Comparison of ENCODE assay signal across 20 cellular contexts in the genomic region with DNA sequence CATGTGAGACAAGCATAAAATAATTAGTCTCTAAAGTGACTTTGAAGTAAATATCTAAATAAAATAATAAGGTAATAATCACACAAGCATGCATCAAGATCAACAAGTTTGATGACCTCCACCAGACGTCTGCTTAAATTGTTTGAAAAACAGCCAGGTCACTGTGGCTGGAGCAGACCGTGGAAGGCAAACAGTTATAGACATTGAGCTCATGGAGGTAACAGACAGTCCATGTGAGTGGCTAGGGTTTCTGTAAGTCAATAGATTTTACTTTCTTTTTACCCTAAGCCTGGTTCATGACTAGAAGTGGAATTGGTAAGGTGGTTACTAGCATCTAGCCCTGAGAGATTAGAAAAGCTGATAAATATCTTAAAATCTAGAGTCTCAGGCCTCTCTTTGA. TPM values are rescaled to one million over a fixed set of nuclear protein-coding genes. Genes with fewer than 3 reads are reported as not detected.
"Had no signal": no experiment of that assay in that cellular context is flagged by ENCODE, and none has a peak within 500 bp of the region (broad histone marks: within the 10 kb centered on the region; RNA-seq: fewer than 3 reads in every experiment).

No MANE protein-coding gene starts in this region.

RNA-seq across cellular contexts. Expression of gene CDY2A, which starts 50.4 kb away (rescaled TPM):
- total RNA-seq: activated naive CD4-positive, alpha-beta T cell treated with anti-CD3 and anti-CD28 coated beads for 36 hours; activated naive CD4-positive, alpha-beta T cell treated with anti-CD3 and anti-CD28 coated beads, Interleukin-2, amount 50 U/mL, for 72 hours; activated naive CD8-positive, alpha-beta T cell treated with anti-CD3 and anti-CD28 coated beads for 36 hours; activated naive CD8-positive, alpha-beta T cell treated with anti-CD3 and anti-CD28 coated beads, Interleukin-2, amount 10 ng/mL, durations not matched to agents 7 days and 5 days; activated T-cell treated with anti-CD3 and anti-CD28 coated beads, Interleukin-2, amount 50 U/mL, for 4 hours; activated T-cell treated with anti-CD3 and anti-CD28 coated beads, Interleukin-2, amount 50 U/mL, for 72 hours; activated T-helper 1 cell treated with anti-CD3 and anti-CD28 coated beads, Interleukin-12 subunit alpha, Interleukin-12 subunit beta, Interleukin-2, Interleukin-4 antibody, amounts not matched to agents 30 ng/mL and 10 ng/mL and 1 ng/mL, durations not matched to agents 14 hours and 24 hours and 36 hours; activated T-helper 17 cell treated with anti-CD3 and anti-CD28 coated beads, Interleukin-2, amount 50 U/mL, for 72 hours; activated T-helper 2 cell treated with anti-CD3 and anti-CD28 coated beads, Interferon-gamma antibody, Interleukin-2, Interleukin-4, amounts not matched to agents 10 μg/mL and 5 μg/mL and 100 μg/mL, durations not matched to agents 14 hours and 24 hours and 36 hours; adrenal gland; aorta; ascending aorta; astrocyte; body of pancreas; breast epithelium; bronchial epithelial cell; cardiac muscle cell; cardiac septum; cerebellum; chondrocyte had no signal
